20 cellular contexts compared by ENCODE assay signal in the genomic region with DNA sequence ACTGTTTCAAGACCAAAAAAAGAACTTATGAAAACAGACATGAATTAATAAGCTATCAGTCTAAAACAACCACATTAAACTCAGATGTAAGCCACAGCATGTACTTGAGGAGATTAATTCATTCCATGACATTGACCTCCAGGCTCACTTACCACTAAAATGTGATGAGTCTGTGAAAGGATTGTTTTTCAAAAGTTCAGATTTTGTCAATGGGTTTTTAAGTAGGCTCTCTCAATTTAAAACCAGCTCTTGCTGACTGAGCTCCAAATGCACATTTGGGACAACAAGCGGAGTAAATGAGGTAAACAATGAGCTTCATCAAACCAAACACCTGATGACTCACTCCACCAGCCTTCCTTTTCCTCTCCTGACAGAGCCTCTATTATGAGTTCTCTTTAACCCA.
A peak's percentile ranks its signal among the peaks of the same experiment; 100 is the strongest.
DNase-seq lines count a peak whose midpoint lies in the region; ATAC-seq, FAIRE-seq and TF ChIP-seq lines count a peak whose summit lies in the region.
"Had no signal": no experiment of that assay in that cellular context is flagged by ENCODE, and none has a peak within 500 bp of the region (broad histone marks: within the 10 kb centered on the region; RNA-seq: fewer than 3 reads in every experiment).

No MANE protein-coding gene starts in this region.

- FAIRE-seq in astrocyte (lab: Jason Lieb, UNC) = peak; percentile 78
- FAIRE-seq: colon, D721Med, RCC 7860 had no signal

- H4K20me1 ChIP-seq in astrocyte (ENCODE audit: insufficient read depth, low read length) = no peaks in the 10 kb centered on the region

- POLR2A ChIA-PET in AG04449 (lab: Yijun Ruan, JAX) = interaction anchor here (0.8 kb wide), 1 partner anchor 194 kb away, joined by 3 read pairs; no protein-coding TSS in a partner anchor

- no peak for TF ChIP-seq CTCF in AG04449 (IDR thresholded peaks at IDR 0.05; ENCODE audit: insufficient read depth, low read length, missing control alignments)
- TF ChIP-seq CTCF in HFFc6 (IDR thresholded peaks at IDR 0.05) = no peak
- no peak for TF ChIP-seq CTCF in astrocyte (IDR thresholded peaks at IDR 0.05; ENCODE audit: insufficient read depth, low read depth, low read length)
- no peak for TF ChIP-seq CTCF in fibroblast of pulmonary artery (IDR thresholded peaks at IDR 0.05; ENCODE audit: low read length, missing control alignments)

- no peaks in the 10 kb centered on the region for H3K9me3 Mint-ChIP-seq in HFFc6
- no peaks in the 10 kb centered on the region for H3K9me3 Mint-ChIP-seq in astrocyte (ENCODE audit: unreplicated experiment)
- no peaks in the 10 kb centered on the region for H3K9me3 Mint-ChIP-seq in stimulated activated effector memory CD8-positive, alpha-beta T cell treated with anti-CD3 and anti-CD28 coated beads, Interleukin-12 subunit alpha, Interleukin-12 subunit beta, amount 100 ng/mL, for 72 hours

- ATAC-seq in HG02884 (IDR thresholded peaks at IDR 0.05; ENCODE audit: unreplicated experiment) (no peak), HG03354 (IDR thresholded peaks at IDR 0.05; ENCODE audit: poor library complexity, severe bottlenecking, unreplicated experiment) (no peak), GM19397 (IDR thresholded peaks at IDR 0.05; ENCODE audit: unreplicated experiment) (no peak)
- ATAC-seq in stimulated activated effector memory CD8-positive, alpha-beta T cell treated with anti-CD3 and anti-CD28 coated beads, Interleukin-12 subunit alpha, Interleukin-12 subunit beta, amount 100 ng/mL, for 72 hours = no peak
- ATAC-seq: activated CD8-positive, alpha-beta T cell treated with anti-CD3 and anti-CD28 coated beads, Interleukin-2, amount 10 ng/mL, durations not matched to agents 7 days and 5 days; left lung had no signal

- no peak overlapping the region for H3K27ac ChIP-seq in astrocyte (ENCODE audit: low read depth, low read length)
- H3K27ac ChIP-seq: left lung, ovary had no signal

- peaks cover 66% of the 10 kb centered on the region for H3K4me1 Mint-ChIP-seq in HFFc6 (ENCODE audit: low read depth)
- H3K4me1 Mint-ChIP-seq in astrocyte (ENCODE audit: low read depth, unreplicated experiment) = peaks cover 31% of the 10 kb centered on the region
- no peaks in the 10 kb centered on the region for H3K4me1 Mint-ChIP-seq in stimulated activated effector memory CD8-positive, alpha-beta T cell treated with anti-CD3 and anti-CD28 coated beads, Interleukin-12 subunit alpha, Interleukin-12 subunit beta, amount 100 ng/mL, for 72 hours

- H3K9ac ChIP-seq in astrocyte (ENCODE audit: low read length) = no peak overlapping the region

- no peaks in the 10 kb centered on the region for H3K36me3 ChIP-seq in astrocyte (ENCODE audit: insufficient read depth, low read length)
- H3K36me3 ChIP-seq: left lung, ovary had no signal

- peaks cover 11% of the 10 kb centered on the region for H3K4me1 ChIP-seq in astrocyte (ENCODE audit: insufficient read depth, low read length)
- H3K4me1 ChIP-seq: left lung had no signal

- H2AFZ ChIP-seq in astrocyte (ENCODE audit: low read depth, low read length) = no peak overlapping the region

- H3K27me3 Mint-ChIP-seq in HFFc6 (ENCODE audit: insufficient read depth) (no peaks in the 10 kb centered on the region), astrocyte (ENCODE audit: low read depth, unreplicated experiment) (no peaks in the 10 kb centered on the region)

- no peak overlapping the region for H3K4me3 ChIP-seq in AG04449 (ENCODE audit: low read depth, low read length)
- H3K4me3 ChIP-seq in astrocyte (ENCODE audit: insufficient read depth, low read depth, low read length) = no peak overlapping the region
- no peak overlapping the region for H3K4me3 ChIP-seq in fibroblast of pulmonary artery (replicated peaks; ENCODE audit: low read depth, low read length)
- H3K4me3 ChIP-seq: left lung, ovary, skin epidermis had no signal

- peak overlapping the region; percentile 29 for H3K4me2 ChIP-seq in astrocyte (ENCODE audit: low read length)

- H3K9me3 ChIP-seq in astrocyte (ENCODE audit: insufficient read depth, low read depth, low read length) = no peaks in the 10 kb centered on the region
- H3K9me3 ChIP-seq: left lung, ovary had no signal

- CTCF ChIA-PET in AG04449 (lab: Yijun Ruan, JAX) = interaction anchor here (1.0 to 1.5 kb wide), 4 partner anchors 8 to 152 kb away, joined by 3 to 5 read pairs (median 4); no protein-coding TSS in a partner anchor

- H3K4me3 Mint-ChIP-seq in HFFc6 (peak overlapping the region; percentile 2; the same call in 1 of the 2 replicates), astrocyte (ENCODE audit: unreplicated experiment) (no peak overlapping the region)
- H3K4me3 Mint-ChIP-seq in stimulated activated effector memory CD8-positive, alpha-beta T cell treated with anti-CD3 and anti-CD28 coated beads, Interleukin-12 subunit alpha, Interleukin-12 subunit beta, amount 100 ng/mL, for 72 hours = no peak overlapping the region
- H3K4me3 Mint-ChIP-seq: activated CD8-positive, alpha-beta T cell treated with anti-CD3 and anti-CD28 coated beads, Interleukin-2, amount 10 ng/mL, durations not matched to agents 7 days and 5 days had no signal

- peak overlapping the region; percentile 25 for H3K27ac Mint-ChIP-seq in HFFc6
- no peak overlapping the region for H3K27ac Mint-ChIP-seq in astrocyte (ENCODE audit: unreplicated experiment)
- no peak overlapping the region for H3K27ac Mint-ChIP-seq in stimulated activated effector memory CD8-positive, alpha-beta T cell treated with anti-CD3 and anti-CD28 coated beads, Interleukin-12 subunit alpha, Interleukin-12 subunit beta, amount 100 ng/mL, for 72 hours
- H3K27ac Mint-ChIP-seq: activated CD8-positive, alpha-beta T cell treated with anti-CD3 and anti-CD28 coated beads, Interleukin-2, amount 10 ng/mL, durations not matched to agents 7 days and 5 days had no signal

- DNase-seq in AG04449 (ENCODE audit: low read depth, low spot score) (peak; percentile 47), HFFc6 (peak; percentile 41), astrocyte (ENCODE audit: low read depth) (peak; percentile 92), fibroblast of pulmonary artery (ENCODE audit: low read depth) (peak; percentile 20)
- DNase-seq in stimulated activated effector memory CD8-positive, alpha-beta T cell treated with anti-CD3 and anti-CD28 coated beads, Interleukin-12 subunit alpha, Interleukin-12 subunit beta, amount 100 ng/mL, for 72 hours (ENCODE audit: low spot score in 2 of 2) = no peak
- DNase-seq: activated CD8-positive, alpha-beta T cell treated with anti-CD3 and anti-CD28 coated beads, Interleukin-2, amount 10 ng/mL, durations not matched to agents 7 days and 5 days; hypothalamus; Karpas-422; left lung; NCI-H2029; NCI-H82; ovary; stimulated activated naive CD4-positive, alpha-beta T cell had no signal

- no peaks in the 10 kb centered on the region for H3K79me2 ChIP-seq in astrocyte (ENCODE audit: insufficient read depth, low read length)

- H3K36me3 Mint-ChIP-seq in HFFc6 (ENCODE audit: low read depth) (peaks cover 4% of the 10 kb centered on the region; the same call in 1 of the 2 replicates), astrocyte (ENCODE audit: low read depth, unreplicated experiment) (no peaks in the 10 kb centered on the region)
- H3K36me3 Mint-ChIP-seq in stimulated activated effector memory CD8-positive, alpha-beta T cell treated with anti-CD3 and anti-CD28 coated beads, Interleukin-12 subunit alpha, Interleukin-12 subunit beta, amount 100 ng/mL, for 72 hours = no peaks in the 10 kb centered on the region

- no peaks in the 10 kb centered on the region for H3K27me3 ChIP-seq in astrocyte (ENCODE audit: insufficient read depth, low read length)
- H3K27me3 ChIP-seq: left lung, ovary had no signal

Comparison
In these comparisons a context has a peak if more than half of its experiments do, and no peak if none do; other contexts are left out.
1. DNase-seq: peak in AG04449 (single experiment), HFFc6 (single experiment), astrocyte (single experiment) and fibroblast of pulmonary artery (single experiment); none in stimulated activated effector memory CD8-positive, alpha-beta T cell treated with anti-CD3 and anti-CD28 coated beads, Interleukin-12 subunit alpha, Interleukin-12 subunit beta, amount 100 ng/mL, for 72 hours (0 of 2).